7 cellular contexts compared by ENCODE assay signal in the genomic region with DNA sequence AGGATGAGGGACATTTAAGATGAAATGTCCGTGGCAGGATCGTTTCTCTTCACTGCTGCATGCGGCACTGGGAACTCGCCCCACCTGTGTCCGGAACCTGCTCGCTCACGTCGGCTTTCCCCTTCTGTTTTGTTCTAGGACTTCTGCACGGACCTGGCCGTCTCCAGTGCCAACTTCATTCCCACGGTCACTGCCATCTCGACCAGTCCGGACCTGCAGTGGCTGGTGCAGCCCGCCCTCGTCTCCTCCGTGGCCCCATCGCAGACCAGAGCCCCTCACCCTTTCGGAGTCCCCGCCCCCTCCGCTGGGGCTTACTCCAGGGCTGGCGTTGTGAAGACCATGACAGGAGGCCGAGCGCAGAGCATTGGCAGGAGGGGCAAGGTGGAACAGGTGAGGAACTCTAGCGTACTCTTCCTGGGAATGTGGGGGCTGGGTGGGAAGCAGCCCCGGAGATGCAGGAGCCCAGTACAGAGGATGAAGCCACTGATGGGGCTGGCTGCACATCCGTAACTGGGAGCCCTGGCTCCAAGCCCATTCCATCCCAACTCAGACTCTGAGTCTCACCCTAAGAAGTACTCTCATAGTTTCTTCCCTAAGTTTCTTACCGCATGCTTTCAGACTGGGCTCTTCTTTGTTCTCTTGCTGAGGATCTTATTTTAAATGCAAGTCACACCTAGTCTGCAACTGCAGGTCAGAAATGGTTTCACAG. TPM values are rescaled to one million over a fixed set of nuclear protein-coding genes. Genes with fewer than 3 reads are reported as not detected.
DNase-seq lines count a peak whose midpoint lies in the region; ATAC-seq and TF ChIP-seq lines count a peak whose summit lies in the region.

No MANE protein-coding gene starts in this region.

- no peak overlapping the region for H3K9ac ChIP-seq in Loucy (ENCODE audit: low read depth, low read length, poor library complexity, severe bottlenecking)
- peak overlapping the region; percentile 100 for H3K9ac ChIP-seq in smooth muscle cell (ENCODE audit: low read depth)

- no peaks in the 10 kb centered on the region for H3F3A ChIP-seq in Loucy (ENCODE audit: low read depth)
- peaks cover 19% of the 10 kb centered on the region for H3F3A ChIP-seq in smooth muscle cell (ENCODE audit: low read depth)

- WGBS in smooth muscle cell (ENCODE audit: low lambda C conversion rate): 9% methylated on average over 27 of the region's 27 CpGs

- peak overlapping the region; percentile 99 for H3K4me2 ChIP-seq in Loucy (ENCODE audit: low read depth, low read length, poor library complexity, severe bottlenecking)
- H3K4me2 ChIP-seq in smooth muscle cell: peak overlapping the region; percentile 97

- H2AFZ ChIP-seq in Loucy (ENCODE audit: low read length): no peak overlapping the region
- H2AFZ ChIP-seq in smooth muscle cell (ENCODE audit: low read depth): no peak overlapping the region

- H3K79me2 ChIP-seq in Loucy (ENCODE audit: insufficient read depth, low read length) (no peaks in the 10 kb centered on the region), smooth muscle cell (ENCODE audit: low read depth) (peaks cover 18% of the 10 kb centered on the region)

- H3K27ac ChIP-seq in smooth muscle cell (ENCODE audit: low read depth): peak overlapping the region; percentile 100

- H3K36me3 ChIP-seq in Loucy (ENCODE audit: insufficient read depth, low read length): no peaks in the 10 kb centered on the region
- peaks cover 13% of the 10 kb centered on the region for H3K36me3 ChIP-seq in smooth muscle cell (ENCODE audit: low read depth)

- peak overlapping the region; percentile 71 for H3K4me3 ChIP-seq in Loucy (ENCODE audit: low read length, poor library complexity, severe bottlenecking)
- H3K4me3 ChIP-seq in iPS-18c (ENCODE audit: insufficient read depth, low read depth, low read length): peak overlapping the region; percentile 63
- peak overlapping the region; percentile 76 for H3K4me3 ChIP-seq in smooth muscle cell

- H3K9me2 ChIP-seq in Loucy (replicated peaks; ENCODE audit: low read depth, low read length): no peaks in the 10 kb centered on the region

- no peak for TF ChIP-seq CTCF in Loucy (conservative IDR thresholded peaks at IDR 0.05; ENCODE audit: low read length)
- no peak for TF ChIP-seq CTCF in smooth muscle cell (IDR thresholded peaks at IDR 0.05; ENCODE audit: borderline replicate concordance, insufficient read depth, poor library complexity, severe bottlenecking)

- DNase-seq in amniotic epithelial cell (ENCODE audit: low read depth): peak; percentile 21
- no peak for DNase-seq in smooth muscle cell (lab: John Stamatoyannopoulos, UW; ENCODE audit: unreplicated experiment)
- DNase-seq in SHP77 (lab: John Stamatoyannopoulos, UW): no peak

- no peaks in the 10 kb centered on the region for H3K9me3 ChIP-seq in Loucy (ENCODE audit: insufficient read depth, low read depth, low read length)
- no peaks in the 10 kb centered on the region for H3K9me3 ChIP-seq in iPS-18c (ENCODE audit: control insufficient read depth, insufficient read depth, low read length)
- no peaks in the 10 kb centered on the region for H3K9me3 ChIP-seq in smooth muscle cell (replicated peaks; ENCODE audit: low read depth)

- H4K20me1 ChIP-seq in Loucy (ENCODE audit: insufficient read depth, low read length, poor library complexity, severe bottlenecking) (peaks cover 5% of the 10 kb centered on the region), smooth muscle cell (ENCODE audit: low read depth) (peaks cover 38% of the 10 kb centered on the region)

- no peak for ATAC-seq in GM21423 (IDR thresholded peaks at IDR 0.05; ENCODE audit: unreplicated experiment)
- no peak for ATAC-seq in GM19397 (IDR thresholded peaks at IDR 0.05; ENCODE audit: unreplicated experiment)

- H3K27me3 ChIP-seq in Loucy (ENCODE audit: insufficient read depth, low read length, poor library complexity, severe bottlenecking) (peaks cover 14% of the 10 kb centered on the region), smooth muscle cell (ENCODE audit: low read depth) (no peaks in the 10 kb centered on the region)

- H3K4me1 ChIP-seq in Loucy (ENCODE audit: insufficient read depth, low read length, poor library complexity, severe bottlenecking): peaks cover 21% of the 10 kb centered on the region
- H3K4me1 ChIP-seq in smooth muscle cell (ENCODE audit: low read depth): peaks cover 5% of the 10 kb centered on the region

RNA-seq across cellular contexts. Expression of gene FOS, which starts 1.3 kb away (rescaled TPM):
- total RNA-seq in smooth muscle cell: 1,280 and 1,300 TPM in 2 replicates
- 1,543 and 1,567 TPM in 2 replicates for polyA plus RNA-seq in smooth muscle cell
